In genomic region chr6:152720964-152721363, GRCh38 we compare ENCODE assay signal across 19 cellular contexts. TPM values are rescaled to one million over a fixed set of nuclear protein-coding genes. Genes with fewer than 3 reads are reported as not detected.
DNase-seq lines count a peak whose midpoint lies in the region; ATAC-seq and TF ChIP-seq lines count a peak whose summit lies in the region.
"Had no signal": no experiment of that assay in that cellular context is flagged by ENCODE, and none has a peak within 500 bp of the region (broad histone marks: within the 10 kb centered on the region; RNA-seq: fewer than 3 reads in every experiment).

No MANE protein-coding gene starts in this region.

- POLR2A ChIA-PET in RWPE1 (lab: Yijun Ruan, JAX; ENCODE audit: low non-redundant PET), result interaction anchor here (0.6 kb wide), 1 partner anchor 219 kb away, joined by 3 read pairs; no protein-coding TSS in a partner anchor

- peak; percentile 43 for ATAC-seq in HG03432 (IDR thresholded peaks at IDR 0.05; ENCODE audit: unreplicated experiment)
- ATAC-seq: activated naive CD8-positive, alpha-beta T cell treated with anti-CD3 and anti-CD28 coated beads, Interleukin-2, amount 50 U/mL, for 24 hours; gastroesophageal sphincter; naive thymus-derived CD8-positive, alpha-beta T cell had no signal

- TF ChIP-seq CTCF in RWPE1 (conservative IDR thresholded peaks at IDR 0.05; ENCODE audit: low read depth), result no peak
- TF ChIP-seq CTCF in epithelial cell of esophagus (IDR thresholded peaks at IDR 0.05; ENCODE audit: insufficient read depth, low read depth, low read length, missing control alignments), result no peak

- CTCF ChIA-PET in RWPE1 (lab: Yijun Ruan, JAX), result interaction anchor here (0.8 kb wide), 1 partner anchor 19 kb away, joined by 4 read pairs; no protein-coding TSS in a partner anchor

- H3K27ac ChIP-seq in RWPE1, result no peak overlapping the region
- H3K27ac ChIP-seq: dorsolateral prefrontal cortex, gastroesophageal sphincter, sigmoid colon had no signal

- H3K4me3 ChIP-seq in epithelial cell of esophagus (ENCODE audit: low read length), result no peak overlapping the region
- H3K4me3 ChIP-seq: dorsolateral prefrontal cortex, gastroesophageal sphincter, sigmoid colon had no signal

- DNase-seq in RWPE1 (ENCODE audit: low spot score) (peak; percentile 30), epithelial cell of esophagus (ENCODE audit: low read depth) (peak; percentile 50), retina (peak; percentile 28), NCI-H2171 (lab: John Stamatoyannopoulos, UW) (no peak), mucosa of gallbladder (ENCODE audit: low spot score) (no peak), NCI-H774 (lab: John Stamatoyannopoulos, UW) (no peak)
- DNase-seq: activated CD4-positive, alpha-beta T cell treated with anti-CD3 and anti-CD28 coated beads, Interleukin-2, amount 10 ng/mL, durations not matched to agents 7 days and 5 days; activated naive CD8-positive, alpha-beta T cell treated with anti-CD3 and anti-CD28 coated beads, Interleukin-2, amount 50 U/mL, for 24 hours; CD4-positive, alpha-beta memory T cell; dorsolateral prefrontal cortex; erythroblast; mesendoderm; naive thymus-derived CD8-positive, alpha-beta T cell; NCI-H1694; NCI-H446; sigmoid colon had no signal

RNA-seq across cellular contexts. Expression of gene MYCT1, which starts 23.3 kb away (rescaled TPM):
- total RNA-seq in mucosa of gallbladder, result 6.8 TPM
- total RNA-seq: activated CD4-positive, alpha-beta T cell treated with anti-CD3 and anti-CD28 coated beads, Interleukin-2, amount 10 ng/mL, durations not matched to agents 7 days and 5 days; CD4-positive, alpha-beta memory T cell; naive thymus-derived CD8-positive, alpha-beta T cell had no signal

RNA-seq across cellular contexts. Expression of gene VIP, which starts 29.6 kb away (rescaled TPM):
- 3.0 TPM for total RNA-seq in mucosa of gallbladder
- total RNA-seq: activated CD4-positive, alpha-beta T cell treated with anti-CD3 and anti-CD28 coated beads, Interleukin-2, amount 10 ng/mL, durations not matched to agents 7 days and 5 days; CD4-positive, alpha-beta memory T cell; naive thymus-derived CD8-positive, alpha-beta T cell; osteoblast had no signal

Comparison
In these comparisons a context has a peak if more than half of its experiments do, and no peak if none do; other contexts are left out.
1. DNase-seq: peak in RWPE1 (single experiment), epithelial cell of esophagus (single experiment) and retina (single experiment); none in NCI-H2171 (single experiment), mucosa of gallbladder (single experiment) and NCI-H774 (single experiment).